ENCODE assay signal across 32 cellular contexts in genomic region chr7:148609045-148609725, GRCh38. TPM values are rescaled to one million over a fixed set of nuclear protein-coding genes. Genes with fewer than 3 reads are reported as not detected.
DNase-seq lines count a peak whose midpoint lies in the region; ATAC-seq, FAIRE-seq and TF ChIP-seq lines count a peak whose summit lies in the region.
"Had no signal": no experiment of that assay in that cellular context is flagged by ENCODE, and none has a peak within 500 bp of the region (broad histone marks: within the 10 kb centered on the region; RNA-seq: fewer than 3 reads in every experiment).

No MANE protein-coding gene starts in this region.

- H2BK5ac ChIP-seq in H1 (ENCODE audit: low read depth, low read length), result 0 out of 2 replicates have a peak overlapping the region, but pooled peaks have one; percentile 32

- no peak overlapping the region for H4K5ac ChIP-seq in H1 (ENCODE audit: insufficient read length, low read depth, low read length)

- no peak overlapping the region for H4K91ac ChIP-seq in H1 (replicated peaks; ENCODE audit: insufficient read length, low read length)

- H4K8ac ChIP-seq in H1 (ENCODE audit: extremely low read depth, insufficient read depth, low read length), result no peak overlapping the region

- H4K20me1 ChIP-seq in SK-N-SH (ENCODE audit: insufficient read depth), result no peaks in the 10 kb centered on the region
- no peaks in the 10 kb centered on the region for H4K20me1 ChIP-seq in H1 (replicated peaks in 1 of 2; ENCODE audit: control insufficient read depth in 1 of 2, insufficient read depth in 2 of 2, low read length in 2 of 2)

- ATAC-seq in lower lobe of right lung, result no peak
- ATAC-seq: left lung; pancreas; stimulated activated naive B cell treated with anti-CD40 and anti-IgM and Interleukin-4, amounts not matched to agents 10 μg/mL and 1 μg/mL and 100 μg/mL, for 72 hours; WTC11 had no signal

- H3K4me1 ChIP-seq in SK-N-SH (ENCODE audit: control insufficient read depth in 1 of 2, insufficient read depth in 2 of 2, low read depth in 1 of 2, low read length in 1 of 2) (peaks cover 8 to 16% of the 10 kb centered on the region in 2 experiments; a peak in 3 of 4 replicates), H1 (replicated peaks in 1 of 4; ENCODE audit: control insufficient read depth in 3 of 4, insufficient read depth in 4 of 4, low read length in 3 of 4) (peaks cover 1 to 15% (median 6%) of the 10 kb centered on the region in 4 experiments; a peak in 4 of 7 replicates), lower lobe of right lung (no peaks in the 10 kb centered on the region)
- H3K4me1 ChIP-seq: ascending aorta, esophagus squamous epithelium, left lung, pancreas, suprapubic skin had no signal

- peaks cover 16% of the 10 kb centered on the region for H3F3A ChIP-seq in SK-N-SH (replicated peaks; ENCODE audit: insufficient read depth)

- H2BK15ac ChIP-seq in H1 (ENCODE audit: low read length), result no peak overlapping the region

- TF ChIP-seq RAD21 in SK-N-SH (IDR thresholded peaks at IDR 0.05; ENCODE audit: low read length), result no peak
- TF ChIP-seq RAD21 in H1 (IDR thresholded peaks at IDR 0.05 in 1 of 2, conservative IDR thresholded peaks at IDR 0.05 in 1 of 2; ENCODE audit: low read depth in 2 of 2, low read length in 2 of 2), result no peak

- FAIRE-seq in H1 (lab: Jason Lieb, UNC), result no peak
- FAIRE-seq: endometrium, islet of Langerhans, pancreas had no signal

- 0 out of 2 replicates have a peak overlapping the region, but pooled peaks have one; percentile 9 for H3K18ac ChIP-seq in H1 (ENCODE audit: extremely low read depth, low read length)

- H3K9me3 Mint-ChIP-seq in nephron, result peaks cover 8% of the 10 kb centered on the region
- H3K9me3 Mint-ChIP-seq: stimulated activated naive B cell treated with anti-CD40 and anti-IgM and Interleukin-4, amounts not matched to agents 10 μg/mL and 1 μg/mL and 100 μg/mL, for 72 hours had no signal

- no peak overlapping the region for H3K23ac ChIP-seq in H1 (ENCODE audit: insufficient read length)

- CTCF ChIA-PET in SK-N-SH (lab: Yijun Ruan, JAX), result interaction anchor here (1.0 to 4.8 kb wide), 6 partner anchors 8 to 354 kb away, joined by 3 to 19 read pairs (median 4); no protein-coding TSS in a partner anchor
- CTCF ChIA-PET in H1 (lab: Charles Lee; ENCODE audit: partially characterized antibody), result interaction anchor here (0.6 to 3.8 kb wide), 7 partner anchors 14 to 112 kb away, joined by 3 to 26 read pairs (median 6); no protein-coding TSS in a partner anchor

- 48% methylated on average over 3 of the region's 3 CpGs for WGBS in SK-N-SH (ENCODE audit: low lambda C conversion rate)
- 89% methylated on average over 3 of the region's 3 CpGs; no CpG with 5 or more reads in 1 of the 2 experiments for WGBS in H1 (ENCODE audit: extremely low coverage in 1 of 2, insufficient coverage in 1 of 2, insufficient read length in 1 of 2, insufficient replicate concordance in 2 of 2, low coverage in 1 of 2, low lambda C conversion rate in 2 of 2, missing lambda C conversion rate in 1 of 2), 2 experiments

- DNase-seq in NCI-H2029 (lab: John Stamatoyannopoulos, UW), result peak; percentile 56
- no peak for DNase-seq in SK-N-SH
- no peak for DNase-seq in H1 (ENCODE audit: low read depth in 1 of 2, low spot score in 2 of 2)
- no peak for DNase-seq in lower lobe of right lung
- no peak for DNase-seq in NCI-H1436 (lab: John Stamatoyannopoulos, UW)
- DNase-seq in CD1c-positive myeloid dendritic cell (ENCODE audit: extremely low spot score), result no peak
- DNase-seq in SW480 (ENCODE audit: low spot score), result no peak
- DNase-seq: activated gamma-delta T cell; activated naive CD8-positive, alpha-beta T cell treated with anti-CD3 and anti-CD28 coated beads, Interleukin-2, amount 10 ng/mL, durations not matched to agents 7 days and 5 days; activated T-cell treated with anti-CD3 and anti-CD28 coated beads, Interleukin-2, amount 50 U/mL, for 24 hours; DND-41; esophagus squamous epithelium; left lung; mesenchymal stem cell; NCI-H1694; NCI-H345; NCI-H748 treated with DMSO at 0.1 percent for 48 hours; pancreas; stimulated activated naive B cell treated with anti-CD40 and anti-IgM and Interleukin-4, amounts not matched to agents 10 μg/mL and 1 μg/mL and 100 μg/mL, for 72 hours had no signal

- H3K27ac ChIP-seq in SK-N-SH (ENCODE audit: low read depth in 2 of 2, low read length in 1 of 2) (peak overlapping the region; percentile 59 to 83), H1 (ENCODE audit: low read depth, low read length) (no peak overlapping the region), lower lobe of right lung (no peak overlapping the region)
- H3K27ac ChIP-seq: C4-2B, esophagus squamous epithelium, left lung, neural progenitor cell, pancreas, suprapubic skin had no signal

- no peaks in the 10 kb centered on the region for H3K36me3 ChIP-seq in SK-N-SH (replicated peaks in 1 of 2; ENCODE audit: control insufficient read depth in 1 of 2, insufficient read depth in 2 of 2, low read length in 1 of 2)
- H3K36me3 ChIP-seq in H1 (ENCODE audit: control insufficient read depth in 2 of 4, insufficient read depth in 4 of 4, low read length in 3 of 4), result no peaks in the 10 kb centered on the region
- H3K36me3 ChIP-seq in lower lobe of right lung, result no peaks in the 10 kb centered on the region
- H3K36me3 ChIP-seq: ascending aorta, esophagus squamous epithelium, left lung, neural progenitor cell, pancreas, suprapubic skin had no signal

- H3K4me1 Mint-ChIP-seq in nephron, result peaks cover 34% of the 10 kb centered on the region
- H3K4me1 Mint-ChIP-seq: stimulated activated naive B cell treated with anti-CD40 and anti-IgM and Interleukin-4, amounts not matched to agents 10 μg/mL and 1 μg/mL and 100 μg/mL, for 72 hours had no signal

- H2AFZ ChIP-seq in SK-N-SH (ENCODE audit: low read depth) (no peak overlapping the region), H1 (ENCODE audit: low read length) (no peak overlapping the region)
- H2AFZ ChIP-seq: neural progenitor cell had no signal

- H3K56ac ChIP-seq in H1 (replicated peaks; ENCODE audit: insufficient read length, low read depth, low read length), result no peak overlapping the region

- H3K23me2 ChIP-seq in H1 (ENCODE audit: low read depth, low read length), result no peaks in the 10 kb centered on the region

- peak overlapping the region in 1 of 3 experiments; percentile 4 for H3K4me3 Mint-ChIP-seq in nephron
- H3K4me3 Mint-ChIP-seq: activated naive CD8-positive, alpha-beta T cell treated with anti-CD3 and anti-CD28 coated beads, Interleukin-2, amount 10 ng/mL, durations not matched to agents 7 days and 5 days; activated T-cell treated with anti-CD3 and anti-CD28 coated beads, Interleukin-2, amount 50 U/mL, for 24 hours; IgD-negative memory B cell; neural progenitor cell; stimulated activated naive B cell treated with anti-CD40 and anti-IgM and Interleukin-4, amounts not matched to agents 10 μg/mL and 1 μg/mL and 100 μg/mL, for 72 hours; WTC11 had no signal

- H2AK5ac ChIP-seq in H1 (ENCODE audit: low read depth, low read length), result no peak overlapping the region; the same call in 1 of the 2 replicates

- no peaks in the 10 kb centered on the region for H3K9me2 ChIP-seq in SK-N-SH

- no peaks in the 10 kb centered on the region for H3K79me1 ChIP-seq in H1 (ENCODE audit: low read depth, low read length)

- H3K4me3 ChIP-seq in SK-N-SH (ENCODE audit: low read depth in 2 of 2, low read length in 1 of 2), result no peak overlapping the region
- H3K4me3 ChIP-seq in H1 (ENCODE audit: extremely low read depth in 1 of 4, insufficient read depth in 2 of 4, low read depth in 3 of 4, low read length in 4 of 4), result no peak overlapping the region
- H3K4me3 ChIP-seq in lower lobe of right lung, result no peak overlapping the region
- H3K4me3 ChIP-seq: ascending aorta, esophagus squamous epithelium, left lung, neural progenitor cell, pancreas, suprapubic skin had no signal

- intact Hi-C loops in lower lobe of right lung (cut with DNase I), result no loop called here

- peaks cover 4% of the 10 kb centered on the region; the same call in 1 of the 2 replicates for H3K27me3 ChIP-seq in SK-N-SH (ENCODE audit: insufficient read depth)
- no peaks in the 10 kb centered on the region for H3K27me3 ChIP-seq in H1 (replicated peaks in 1 of 4; ENCODE audit: control insufficient read depth in 3 of 4, extremely low read depth in 1 of 4, insufficient read depth in 3 of 4, low read length in 3 of 4)
- H3K27me3 ChIP-seq in lower lobe of right lung (ENCODE audit: low read depth), result no peaks in the 10 kb centered on the region
- H3K27me3 ChIP-seq: ascending aorta, neural progenitor cell, pancreas, suprapubic skin had no signal

- H3K27ac Mint-ChIP-seq in nephron, result peak overlapping the region; percentile 46 to 86 (median 76)
- H3K27ac Mint-ChIP-seq: activated naive CD8-positive, alpha-beta T cell treated with anti-CD3 and anti-CD28 coated beads, Interleukin-2, amount 10 ng/mL, durations not matched to agents 7 days and 5 days; activated T-cell treated with anti-CD3 and anti-CD28 coated beads, Interleukin-2, amount 50 U/mL, for 24 hours; IgD-negative memory B cell; neural progenitor cell; stimulated activated naive B cell treated with anti-CD40 and anti-IgM and Interleukin-4, amounts not matched to agents 10 μg/mL and 1 μg/mL and 100 μg/mL, for 72 hours; WTC11 had no signal

- H3K4ac ChIP-seq in H1 (replicated peaks; ENCODE audit: insufficient read length, low read depth, low read length), result no peak overlapping the region

- H3K9ac ChIP-seq in SK-N-SH (no peak overlapping the region), H1 (replicated peaks in 1 of 4; ENCODE audit: extremely low read depth in 1 of 4, low read depth in 3 of 4, low read length in 3 of 4) (no peak overlapping the region)
- H3K9ac ChIP-seq: neural progenitor cell had no signal

- no peaks in the 10 kb centered on the region for H3K36me3 Mint-ChIP-seq in nephron (ENCODE audit: low read depth)
- H3K36me3 Mint-ChIP-seq: IgD-negative memory B cell; neural progenitor cell; stimulated activated naive B cell treated with anti-CD40 and anti-IgM and Interleukin-4, amounts not matched to agents 10 μg/mL and 1 μg/mL and 100 μg/mL, for 72 hours had no signal

- H3K14ac ChIP-seq in H1 (ENCODE audit: insufficient read length), result no peak overlapping the region

- H3K27me3 Mint-ChIP-seq in nephron (ENCODE audit: low read depth), result peaks cover 9% of the 10 kb centered on the region

- no peak for TF ChIP-seq POLR2A in H1 (IDR thresholded peaks at IDR 0.05; ENCODE audit: control extremely low read depth in 1 of 2, low read depth in 2 of 2, low read length in 2 of 2)

- H3K4me2 ChIP-seq in SK-N-SH (peak overlapping the region; percentile 35; the same call in 1 of the 2 replicates), H1 (ENCODE audit: insufficient read depth in 1 of 2, low read depth in 2 of 2, low read length in 2 of 2) (no peak overlapping the region)
- H3K4me2 ChIP-seq: neural progenitor cell had no signal

- POLR2A ChIA-PET in SK-N-SH (lab: Yijun Ruan, JAX), result no interaction called here
- POLR2A ChIA-PET in H1 (lab: Charles Lee; ENCODE audit: partially characterized antibody), result interaction anchor here (0.6 kb wide), 2 partner anchors 313 to 411 kb away, joined by 3 read pairs; no protein-coding TSS in a partner anchor

- TF ChIP-seq CTCF in SK-N-SH (IDR thresholded peaks at IDR 0.05), result no peak
- TF ChIP-seq CTCF in H1 (IDR thresholded peaks at IDR 0.05; ENCODE audit: control extremely low read depth in 1 of 3, insufficient read depth in 1 of 3, low read depth in 1 of 3, low read length in 3 of 3), result no peak
- no peak for TF ChIP-seq CTCF in nephron (IDR thresholded peaks at IDR 0.05; ENCODE audit: unreplicated experiment in 3 of 3)
- TF ChIP-seq CTCF in lower lobe of right lung (IDR thresholded peaks at IDR 0.05), result no peak

- H2BK120ac ChIP-seq in H1 (replicated peaks; ENCODE audit: low read depth, low read length), result no peak overlapping the region

- no peak overlapping the region for H2BK12ac ChIP-seq in H1 (ENCODE audit: low read depth, low read length)

- TF ChIP-seq EP300 in SK-N-SH (IDR thresholded peaks at IDR 0.05; ENCODE audit: borderline replicate concordance in 1 of 2, low read depth in 1 of 2, low read length in 1 of 2) (peak; percentile 44 to 91; a peak in 3 of 4 replicates), H1 (IDR thresholded peaks at IDR 0.05; ENCODE audit: borderline replicate concordance in 1 of 2, low read depth in 2 of 2, low read length in 2 of 2) (no peak)

- no peak overlapping the region for H2BK20ac ChIP-seq in H1 (ENCODE audit: low read length)

- H3K9me3 ChIP-seq in SK-N-SH (no peaks in the 10 kb centered on the region), H1 (ENCODE audit: insufficient read depth in 2 of 2, low read depth in 1 of 2, low read length in 1 of 2) (no peaks in the 10 kb centered on the region), lower lobe of right lung (no peaks in the 10 kb centered on the region)
- H3K9me3 ChIP-seq: ascending aorta, esophagus squamous epithelium, pancreas, suprapubic skin had no signal

- no peaks in the 10 kb centered on the region for H3K79me2 ChIP-seq in SK-N-SH (ENCODE audit: insufficient read depth)
- no peaks in the 10 kb centered on the region for H3K79me2 ChIP-seq in H1 (ENCODE audit: control insufficient read depth in 1 of 2, insufficient read depth in 2 of 2, low read length in 2 of 2)

RNA-seq across cellular contexts. Expression of gene C7orf33, which starts 18.6 kb away (rescaled TPM):
- not detected in 2 replicates for polyA plus RNA-seq in SK-N-SH (2012; rRNA removed)
- polyA plus RNA-seq in SK-N-SH (2012; cell fraction: cytosol; rRNA removed), result not detected in 2 replicates
- polyA plus RNA-seq in SK-N-SH (2012; cell fraction: nucleus; rRNA removed), result not detected in 2 replicates
- total RNA-seq in H1 (2021; fragmentation: NEBNext Ultra II Directional; extraction: Animal tissue kit (Norgen Biotek cat#: 25700)), result not detected in 2 replicates
- not detected in 2 replicates for polyA plus RNA-seq in H1 (2011; rRNA removed)
- not detected for polyA plus RNA-seq in H1 (2011; cell fraction: cytosol; rRNA removed)
- polyA plus RNA-seq in H1 (2011; cell fraction: nucleus; rRNA removed), result not detected
- polyA plus RNA-seq in H1 (2012, experiment 1 of 2), result not detected in 4 replicates
- not detected for polyA plus RNA-seq in H1 (2012, experiment 2 of 2)
- not detected for polyA plus RNA-seq in H1 (2013, experiment 1 of 2)
- not detected for polyA plus RNA-seq in H1 (2013, experiment 2 of 2)
- not detected in 2 replicates for polyA minus RNA-seq in H1 (2011; rRNA and poly(A)+ RNA removed)
- not detected for polyA minus RNA-seq in H1 (2011; cell fraction: cytosol; rRNA and poly(A)+ RNA removed)
- not detected for polyA minus RNA-seq in H1 (2011; cell fraction: nucleus; rRNA and poly(A)+ RNA removed)
- total RNA-seq in lower lobe of right lung, result not detected
- total RNA-seq: activated naive CD8-positive, alpha-beta T cell treated with anti-CD3 and anti-CD28 coated beads, Interleukin-2, amount 10 ng/mL, durations not matched to agents 7 days and 5 days; ascending aorta; dermis microvascular lymphatic vessel endothelial cell; esophagus squamous epithelium; glomerular endothelial cell; left lung; pancreas; renal cortical epithelial cell; suprapubic skin; urinary bladder; WTC11 had no signal
- polyA plus RNA-seq: IgD-negative memory B cell, pancreas, urinary bladder had no signal

Comparison
In these comparisons a context has a peak if more than half of its experiments do, and no peak if none do; other contexts are left out.
1. H3K27ac ChIP-seq: peak in SK-N-SH (2 of 2); none in H1 (single experiment) and lower lobe of right lung (single experiment).